ENCODE assay signal across 17 cellular contexts in genomic region chr2:37091873-37092272, GRCh38. TPM values are rescaled to one million over a fixed set of nuclear protein-coding genes. Genes with fewer than 3 reads are reported as not detected.
DNase-seq lines count a peak whose midpoint lies in the region; ATAC-seq and TF ChIP-seq lines count a peak whose summit lies in the region.
"Had no signal": no experiment of that assay in that cellular context is flagged by ENCODE, and none has a peak within 500 bp of the region (broad histone marks: within the 10 kb centered on the region; RNA-seq: fewer than 3 reads in every experiment).

No MANE protein-coding gene starts in this region.

- H3K27me3 Mint-ChIP-seq in activated CD8-positive, alpha-beta memory T cell treated with anti-CD3 and anti-CD28 coated beads, Interleukin-2, amount 10 ng/mL, durations not matched to agents 7 days and 5 days: no peaks in the 10 kb centered on the region
- no peaks in the 10 kb centered on the region for H3K27me3 Mint-ChIP-seq in glutamatergic neuron (ENCODE audit: unreplicated experiment)

- peak overlapping the region; percentile 1 to 74 (median 36) for H3K27ac ChIP-seq in spleen
- H3K27ac ChIP-seq: A549, colonic mucosa had no signal

- no peak overlapping the region for H3K4me3 ChIP-seq in spleen
- H3K4me3 ChIP-seq: A549, colonic mucosa had no signal

- no peak overlapping the region for H3K4me3 Mint-ChIP-seq in activated CD8-positive, alpha-beta memory T cell treated with anti-CD3 and anti-CD28 coated beads, Interleukin-2, amount 10 ng/mL, durations not matched to agents 7 days and 5 days
- no peak overlapping the region for H3K4me3 Mint-ChIP-seq in glutamatergic neuron (ENCODE audit: unreplicated experiment)
- H3K4me3 Mint-ChIP-seq: nephron progenitor cell had no signal

- H3K36me3 Mint-ChIP-seq in activated CD8-positive, alpha-beta memory T cell treated with anti-CD3 and anti-CD28 coated beads, Interleukin-2, amount 10 ng/mL, durations not matched to agents 7 days and 5 days: peaks cover 34% of the 10 kb centered on the region
- H3K36me3 Mint-ChIP-seq in glutamatergic neuron (ENCODE audit: unreplicated experiment): no peaks in the 10 kb centered on the region

- TF ChIP-seq CTCF in spleen (IDR thresholded peaks at IDR 0.05 in 8 of 11, conservative IDR thresholded peaks at IDR 0.05 in 3 of 11) (no peak), glutamatergic neuron (IDR thresholded peaks at IDR 0.05; ENCODE audit: partially characterized antibody, unreplicated experiment) (no peak)

- 49 to 73% (median 67%) methylated on average over 5 of the region's 5 CpGs for WGBS in spleen, 5 donors

- peaks cover 0 to 89% (median 55%) of the 10 kb centered on the region in 6 donors for H3K36me3 ChIP-seq in spleen
- H3K36me3 ChIP-seq: colonic mucosa had no signal

- H3K27ac Mint-ChIP-seq in activated CD8-positive, alpha-beta memory T cell treated with anti-CD3 and anti-CD28 coated beads, Interleukin-2, amount 10 ng/mL, durations not matched to agents 7 days and 5 days: peak overlapping the region; percentile 58
- H3K27ac Mint-ChIP-seq in glutamatergic neuron (ENCODE audit: unreplicated experiment): no peak overlapping the region
- H3K27ac Mint-ChIP-seq: activated naive CD4-positive, alpha-beta T cell treated with anti-CD3 and anti-CD28 coated beads, Interleukin-2, amount 50 U/mL, for 72 hours; nephron progenitor cell had no signal

- no peaks in the 10 kb centered on the region for H3K27me3 ChIP-seq in spleen (replicated peaks in 1 of 7)
- H3K27me3 ChIP-seq: colonic mucosa had no signal

- intact Hi-C loops in spleen (cut with DNase I; ENCODE audit: low total_unique reads): no loop called here

- CTCF ChIA-PET in activated CD8-positive, alpha-beta memory T cell treated with anti-CD3 and anti-CD28 coated beads, Interleukin-2, amount 10 ng/mL, durations not matched to agents 7 days and 5 days (lab: Charles Lee): no interaction called here

- H3K9me3 Mint-ChIP-seq in activated CD8-positive, alpha-beta memory T cell treated with anti-CD3 and anti-CD28 coated beads, Interleukin-2, amount 10 ng/mL, durations not matched to agents 7 days and 5 days (ENCODE audit: low read depth): no peaks in the 10 kb centered on the region
- no peaks in the 10 kb centered on the region for H3K9me3 Mint-ChIP-seq in glutamatergic neuron (ENCODE audit: unreplicated experiment)
- H3K9me3 Mint-ChIP-seq: activated naive CD4-positive, alpha-beta T cell treated with anti-CD3 and anti-CD28 coated beads, Interleukin-2, amount 50 U/mL, for 72 hours; nephron progenitor cell had no signal

- TF ChIP-seq POLR2A in spleen (IDR thresholded peaks at IDR 0.05): no peak

- ATAC-seq in activated CD8-positive, alpha-beta memory T cell treated with anti-CD3 and anti-CD28 coated beads, Interleukin-2, amount 10 ng/mL, durations not matched to agents 7 days and 5 days: no peak
- ATAC-seq in GM21786 (IDR thresholded peaks at IDR 0.05; ENCODE audit: unreplicated experiment): peak; percentile 54
- ATAC-seq in HG03457 (IDR thresholded peaks at IDR 0.05; ENCODE audit: unreplicated experiment): peak; percentile 37
- ATAC-seq in HG02610 (IDR thresholded peaks at IDR 0.05; ENCODE audit: unreplicated experiment): no peak
- ATAC-seq: A549; activated naive CD4-positive, alpha-beta T cell treated with anti-CD3 and anti-CD28 coated beads, Interleukin-2, amount 50 U/mL, for 72 hours had no signal

- H3K4me1 Mint-ChIP-seq in activated CD8-positive, alpha-beta memory T cell treated with anti-CD3 and anti-CD28 coated beads, Interleukin-2, amount 10 ng/mL, durations not matched to agents 7 days and 5 days: peaks cover 6% of the 10 kb centered on the region
- no peaks in the 10 kb centered on the region for H3K4me1 Mint-ChIP-seq in glutamatergic neuron (ENCODE audit: low read depth, unreplicated experiment)
- H3K4me1 Mint-ChIP-seq: nephron progenitor cell had no signal

- no peak for DNase-seq in activated CD8-positive, alpha-beta memory T cell treated with anti-CD3 and anti-CD28 coated beads, Interleukin-2, amount 10 ng/mL, durations not matched to agents 7 days and 5 days
- no peak for DNase-seq in activated CD8-positive, alpha-beta memory T cell treated with anti-CD3 and anti-CD28 coated beads for 24 hours
- DNase-seq in spleen: no peak
- no peak for DNase-seq in NCI-H146 treated with DMSO at 0.1 percent for 48 hours (lab: John Stamatoyannopoulos, UW; ENCODE audit: unreplicated experiment)
- DNase-seq in glutamatergic neuron: no peak
- DNase-seq: activated CD4-positive, alpha-beta T cell treated with anti-CD3 and anti-CD28 coated beads, Interleukin-2, amount 50 U/mL, for 48 hours; colonic mucosa; NCI-H1092 treated with DMSO at 0.1 percent for 48 hours; NCI-H774; nephron progenitor cell; stimulated activated CD4-positive, alpha-beta T cell treated with anti-CD3 and anti-CD28 coated beads, Interleukin-12 subunit alpha, Interleukin-12 subunit beta, amount 100 ng/mL, for 4 hours; T-helper 1 cell had no signal

- no peaks in the 10 kb centered on the region for H3K9me3 ChIP-seq in spleen
- H3K9me3 ChIP-seq: A549, colonic mucosa had no signal

- H3K4me1 ChIP-seq in spleen: peaks cover 3 to 60% (median 28%) of the 10 kb centered on the region in 6 donors
- H3K4me1 ChIP-seq: A549, colonic mucosa had no signal

RNA-seq across cellular contexts. Expression of gene GPATCH11, which starts 7.6 kb away (rescaled TPM):
- 10 to 100 TPM in 1 of 2 experiments, 1 to 10 TPM in 1; 9.9 to 12.8 TPM for total RNA-seq in activated CD8-positive, alpha-beta memory T cell treated with anti-CD3 and anti-CD28 coated beads, Interleukin-2, amount 10 ng/mL, durations not matched to agents 7 days and 5 days
- total RNA-seq in spleen (10 to 100 TPM; 10.0 to 17.2 (median 12.2) TPM), glutamatergic neuron (ENCODE audit: unreplicated experiment) (13.2 TPM)
- 10 to 100 TPM in 1 of 3 donors, 1 to 10 TPM in 2; 4.9 to 13.0 (median 8.8) TPM for polyA plus RNA-seq in spleen

RNA-seq across cellular contexts. Expression of gene HEATR5B, which starts 7.7 kb away (rescaled TPM):
- 10 to 100 TPM; 14.8 to 15.2 TPM for total RNA-seq in activated CD8-positive, alpha-beta memory T cell treated with anti-CD3 and anti-CD28 coated beads, Interleukin-2, amount 10 ng/mL, durations not matched to agents 7 days and 5 days
- total RNA-seq in spleen (10 to 100 TPM; 30.0 to 58.2 (median 37.5) TPM), glutamatergic neuron (ENCODE audit: unreplicated experiment) (33.5 TPM)
- polyA plus RNA-seq in spleen: 10 to 100 TPM in 1 of 3 donors, 1 to 10 TPM in 2; 5.5 to 10.2 (median 9.1) TPM

Comparison
In these comparisons a context has a peak if more than half of its experiments do, and no peak if none do; other contexts are left out.
1. ATAC-seq: peak in GM21786 (single experiment) and HG03457 (single experiment); none in activated CD8-positive, alpha-beta memory T cell treated with anti-CD3 and anti-CD28 coated beads, Interleukin-2, amount 10 ng/mL, durations not matched to agents 7 days and 5 days (single experiment) and HG02610 (single experiment).